ENCODE assay signal across 11 cellular contexts in genomic region chr15:78129098-78130011, GRCh38. TPM values are rescaled to one million over a fixed set of nuclear protein-coding genes. Genes with fewer than 3 reads are reported as not detected.
A peak's percentile ranks its signal among the peaks of the same experiment; 100 is the strongest.
DNase-seq lines count a peak whose midpoint lies in the region; ATAC-seq and TF ChIP-seq lines count a peak whose summit lies in the region.
"Had no signal": no experiment of that assay in that cellular context is flagged by ENCODE, and none has a peak within 500 bp of the region (broad histone marks: within the 10 kb centered on the region; RNA-seq: fewer than 3 reads in every experiment).

No MANE protein-coding gene starts in this region.

- no peak for TF ChIP-seq CTCF in right atrium auricular region (IDR thresholded peaks at IDR 0.05)
- no peak for TF ChIP-seq CTCF in type B pancreatic cell (conservative IDR thresholded peaks at IDR 0.05)
- no peak for TF ChIP-seq CTCF in WERI-Rb-1 (IDR thresholded peaks at IDR 0.05; ENCODE audit: low read depth, low read length)

- H3K27me3 ChIP-seq in right atrium auricular region (no peaks in the 10 kb centered on the region), WERI-Rb-1 (ENCODE audit: insufficient read depth, low read depth, severe bottlenecking) (no peaks in the 10 kb centered on the region)
- H3K27me3 ChIP-seq: BE2C had no signal

- peak overlapping the region; percentile 87 for H3K4me3 Mint-ChIP-seq in type B pancreatic cell

- ATAC-seq in left cardiac atrium (peak; percentile 38 to 44), Right ventricle myocardium superior (ENCODE audit: poor library complexity) (no peak)

- H3K9me3 ChIP-seq in right atrium auricular region (no peaks in the 10 kb centered on the region), WERI-Rb-1 (ENCODE audit: severe bottlenecking) (no peaks in the 10 kb centered on the region)
- H3K9me3 ChIP-seq: BE2C had no signal

- intact Hi-C loops in left cardiac atrium (cut with DNase I) = no loop called here
- intact Hi-C loops in Right ventricle myocardium superior (cut with DNase I) = loop anchor here (5.0 kb wide), 1 partner anchor 113 kb away; no protein-coding TSS in a partner anchor

- no peaks in the 10 kb centered on the region for H3K36me3 Mint-ChIP-seq in type B pancreatic cell

- H3K36me3 ChIP-seq in right atrium auricular region = no peaks in the 10 kb centered on the region
- peaks cover 3% of the 10 kb centered on the region for H3K36me3 ChIP-seq in WERI-Rb-1
- H3K36me3 ChIP-seq: BE2C had no signal

- H3K27ac ChIP-seq in right atrium auricular region = peak overlapping the region; percentile 59 to 89
- H3K27ac ChIP-seq in WERI-Rb-1 = no peak overlapping the region

- H3K4me1 Mint-ChIP-seq in type B pancreatic cell (ENCODE audit: unreplicated experiment) = peaks cover 19% of the 10 kb centered on the region

- H3K4me3 ChIP-seq in right atrium auricular region (no peak overlapping the region), WERI-Rb-1 (ENCODE audit: low read depth, low read length) (no peak overlapping the region)

- H3K4me1 ChIP-seq in right atrium auricular region = peaks cover 0 to 21% of the 10 kb centered on the region in 2 donors
- H3K4me1 ChIP-seq: BE2C had no signal

- H3K27ac Mint-ChIP-seq in type B pancreatic cell = peak overlapping the region; percentile 77

- no peaks in the 10 kb centered on the region for H3K9me3 Mint-ChIP-seq in type B pancreatic cell

- peak; percentile 39 for DNase-seq in left cardiac atrium
- DNase-seq in Right ventricle myocardium superior = no peak
- DNase-seq in NCI-H446 treated with DMSO at 0.1 percent for 48 hours (lab: John Stamatoyannopoulos, UW) = peak; percentile 51
- DNase-seq in right atrium auricular region (ENCODE audit: low spot score) = no peak
- DNase-seq in type B pancreatic cell (ENCODE audit: extremely low spot score, unreplicated experiment) = no peak
- DNase-seq in KG1 (lab: John Stamatoyannopoulos, UW) = no peak
- DNase-seq in WERI-Rb-1 = no peak
- no peak for DNase-seq in HuH-7.5 (ENCODE audit: low spot score)
- DNase-seq: BE2C, occipital lobe, OCI-M1 had no signal

- H3K27me3 Mint-ChIP-seq in type B pancreatic cell = no peaks in the 10 kb centered on the region

RNA-seq across cellular contexts. Expression of gene CIB2, which starts 1.9 kb away (rescaled TPM):
- total RNA-seq in left cardiac atrium (10 to 100 TPM; 50.3 to 66.9 TPM), Right ventricle myocardium superior (21.9 TPM), right atrium auricular region (10 to 100 TPM; 37.2 to 38.6 TPM), type B pancreatic cell (ENCODE audit: low replicate concordance) (15.7 and 20.1 TPM in 2 replicates)

RNA-seq across cellular contexts. Expression of gene IDH3A, which starts 19.8 kb away (rescaled TPM):
- total RNA-seq in left cardiac atrium (100 to 1,000 TPM; 353 to 512 TPM), Right ventricle myocardium superior (448 TPM), right atrium auricular region (100 to 1,000 TPM; 188 to 352 TPM), type B pancreatic cell (ENCODE audit: low replicate concordance) (66.5 and 93.6 TPM in 2 replicates)

RNA-seq across cellular contexts. Expression of gene SH2D7, which starts 37.0 kb away (rescaled TPM):
- not detected for total RNA-seq in left cardiac atrium
- not detected for total RNA-seq in Right ventricle myocardium superior
- not detected for total RNA-seq in right atrium auricular region
- total RNA-seq in type B pancreatic cell (ENCODE audit: low replicate concordance) = not detected in 2 replicates
- total RNA-seq: occipital lobe had no signal

RNA-seq across cellular contexts. Expression of gene TBC1D2B, which starts 51.8 kb away (rescaled TPM):
- 10 to 100 TPM; 20.5 to 23.7 TPM for total RNA-seq in left cardiac atrium
- total RNA-seq in Right ventricle myocardium superior = 9.8 TPM
- 10 to 100 TPM; 12.5 to 27.7 TPM for total RNA-seq in right atrium auricular region
- 17.4 and 22.1 TPM in 2 replicates for total RNA-seq in type B pancreatic cell (ENCODE audit: low replicate concordance)

Comparison
In these comparisons a context has a peak if more than half of its experiments do, and no peak if none do; other contexts are left out.
1. DNase-seq: peak in left cardiac atrium (single experiment) and NCI-H446 treated with DMSO at 0.1 percent for 48 hours (single experiment); none in Right ventricle myocardium superior (single experiment), right atrium auricular region (single experiment), type B pancreatic cell (single experiment), KG1 (single experiment), WERI-Rb-1 (single experiment) and HuH-7.5 (single experiment).